In genomic region chr10:4980793-4981192, GRCh38 we compare ENCODE assay signal across 20 cellular contexts. TPM values are rescaled to one million over a fixed set of nuclear protein-coding genes. Genes with fewer than 3 reads are reported as not detected.
"Had no signal": no experiment of that assay in that cellular context is flagged by ENCODE, and none has a peak within 500 bp of the region (broad histone marks: within the 10 kb centered on the region; RNA-seq: fewer than 3 reads in every experiment).

No MANE protein-coding gene starts in this region.

- H3K4me1 Mint-ChIP-seq: stimulated activated memory B cell treated with anti-CD40 and anti-IgM and Interleukin-4, amounts not matched to agents 10 μg/mL and 1 μg/mL and 100 μg/mL, for 72 hours had no signal

- H3K27ac ChIP-seq: skin epidermis, spleen, thoracic aorta, vagina had no signal

- DNase-seq: dermis blood vessel endothelial cell; effector memory CD8-positive, alpha-beta T cell; left ventricle myocardium superior; natural killer cell; occipital lobe; ovary; posterior cingulate gyrus; psoas muscle; right cardiac atrium; spleen; stimulated activated CD4-positive, alpha-beta T cell treated with anti-CD3 and anti-CD28 coated beads, Interleukin-4, amount 100 ng/mL, for 4 hours; stimulated activated naive CD8-positive, alpha-beta T cell treated with anti-CD3 and anti-CD28 coated beads, Interleukin-15, Interleukin-2, amounts not matched to agents 100 U/mL and 50 U/mL, for 24 hours; transverse colon had no signal

- H3K36me3 ChIP-seq: ovary, spleen, thoracic aorta, transverse colon had no signal

- H3K9me3 Mint-ChIP-seq: effector memory CD8-positive, alpha-beta T cell; memory B cell; natural killer cell; stimulated activated memory B cell treated with anti-CD40 and anti-IgM and Interleukin-4, amounts not matched to agents 10 μg/mL and 1 μg/mL and 100 μg/mL, for 72 hours had no signal

- H3K9me3 ChIP-seq: ovary, psoas muscle, spleen, thoracic aorta, transverse colon, vagina had no signal

- ATAC-seq: effector memory CD8-positive, alpha-beta T cell; natural killer cell; stimulated activated memory B cell treated with anti-CD40 and anti-IgM and Interleukin-4, amounts not matched to agents 10 μg/mL and 1 μg/mL and 100 μg/mL, for 72 hours; stimulated activated naive CD8-positive, alpha-beta T cell treated with anti-CD3 and anti-CD28 coated beads, Interleukin-15, Interleukin-2, amounts not matched to agents 100 U/mL and 50 U/mL, for 24 hours had no signal

- H3K36me3 Mint-ChIP-seq: memory B cell; natural killer cell; stimulated activated memory B cell treated with anti-CD40 and anti-IgM and Interleukin-4, amounts not matched to agents 10 μg/mL and 1 μg/mL and 100 μg/mL, for 72 hours had no signal

- H3K4me1 ChIP-seq: psoas muscle, spleen had no signal

- H3K27me3 ChIP-seq: ovary, spleen, transverse colon, vagina had no signal

- H3K4me3 Mint-ChIP-seq: effector memory CD8-positive, alpha-beta T cell; memory B cell; natural killer cell; stimulated activated memory B cell treated with anti-CD40 and anti-IgM and Interleukin-4, amounts not matched to agents 10 μg/mL and 1 μg/mL and 100 μg/mL, for 72 hours had no signal

- H3K27ac Mint-ChIP-seq: effector memory CD8-positive, alpha-beta T cell; memory B cell; natural killer cell; stimulated activated memory B cell treated with anti-CD40 and anti-IgM and Interleukin-4, amounts not matched to agents 10 μg/mL and 1 μg/mL and 100 μg/mL, for 72 hours had no signal

- H3K4me3 ChIP-seq: coronary artery, lung, ovary, psoas muscle, skin epidermis, spleen, thoracic aorta, transverse colon, vagina had no signal

RNA-seq across cellular contexts. Expression of gene AKR1C2, which starts 22.9 kb away (rescaled TPM):
- total RNA-seq: natural killer cell had no signal
